In genomic region chr2:225103737-225104141, GRCh38 we compare ENCODE assay signal across 20 cellular contexts.
A peak's percentile ranks its signal among the peaks of the same experiment; 100 is the strongest.
DNase-seq lines count a peak whose midpoint lies in the region; ATAC-seq and TF ChIP-seq lines count a peak whose summit lies in the region.
"Had no signal": no experiment of that assay in that cellular context is flagged by ENCODE, and none has a peak within 500 bp of the region (broad histone marks: within the 10 kb centered on the region; RNA-seq: fewer than 3 reads in every experiment).

No MANE protein-coding gene starts in this region.

- no peak for TF ChIP-seq POLR2A in esophagus muscularis mucosa (IDR thresholded peaks at IDR 0.05; ENCODE audit: low read depth)
- TF ChIP-seq POLR2A in suprapubic skin (IDR thresholded peaks at IDR 0.05) = no peak

- H3K4me3 ChIP-seq in BJ (ENCODE audit: low read depth, low read length) (no peak overlapping the region), esophagus muscularis mucosa (no peak overlapping the region), suprapubic skin (no peak overlapping the region)
- H3K4me3 ChIP-seq: K562, thyroid gland had no signal

- peak; percentile 76 for DNase-seq in BJ (ENCODE audit: low read depth)
- peak; percentile 89 for DNase-seq in M059J (ENCODE audit: low read depth)
- DNase-seq in chondrocyte (ENCODE audit: low spot score) = no peak
- DNase-seq in myocyte (ENCODE audit: low read depth) = peak; percentile 32
- DNase-seq in NCI-H2029 treated with DMSO at 0.1 percent for 48 hours (lab: John Stamatoyannopoulos, UW) = no peak
- no peak for DNase-seq in esophagus muscularis mucosa (ENCODE audit: extremely low spot score)
- no peak for DNase-seq in suprapubic skin (ENCODE audit: low spot score in 2 of 2)
- DNase-seq: activated CD4-positive, alpha-beta T cell treated with anti-CD3 and anti-CD28 coated beads, Interleukin-2, amount 10 ng/mL, durations not matched to agents 7 days and 5 days; amniotic stem cell; DND-41; NCI-H1436 treated with DMSO at 0.1 percent for 48 hours; NCI-H524; RPMI8226; stimulated activated CD8-positive, alpha-beta memory T cell treated with anti-CD3 and anti-CD28 coated beads, Interleukin-4, amount 100 ng/mL, for 48 hours; T-helper 17 cell; thyroid gland had no signal

- no peaks in the 10 kb centered on the region for H3K27me3 Mint-ChIP-seq in chondrocyte (ENCODE audit: low read depth)
- H3K27me3 Mint-ChIP-seq: activated CD4-positive, alpha-beta T cell treated with anti-CD3 and anti-CD28 coated beads, Interleukin-2, amount 10 ng/mL, durations not matched to agents 7 days and 5 days; progenitor cell of endocrine pancreas; T-helper 17 cell had no signal

- H3K27ac ChIP-seq in esophagus muscularis mucosa (replicated peaks in 1 of 4) (no peak overlapping the region), suprapubic skin (no peak overlapping the region)
- H3K27ac ChIP-seq: thyroid gland had no signal

- no peaks in the 10 kb centered on the region for H3K9me3 Mint-ChIP-seq in chondrocyte (ENCODE audit: low read depth)
- H3K9me3 Mint-ChIP-seq: CD14-positive monocyte had no signal

- WGBS in esophagus muscularis mucosa = 81% methylated on average over 2 of the region's 2 CpGs
- WGBS in suprapubic skin = 59% methylated on average over 2 of the region's 2 CpGs

- intact Hi-C loops in esophagus muscularis mucosa (cut with DNase I) = no loop called here

- H3K27me3 ChIP-seq in BJ (ENCODE audit: control insufficient read depth, insufficient read depth, low read length) (no peaks in the 10 kb centered on the region), esophagus muscularis mucosa (no peaks in the 10 kb centered on the region), suprapubic skin (no peaks in the 10 kb centered on the region)
- H3K27me3 ChIP-seq: thyroid gland had no signal

- CTCF ChIA-PET in BJ (lab: Yijun Ruan, JAX) = no interaction called here

- TF ChIP-seq EP300 in esophagus muscularis mucosa (IDR thresholded peaks at IDR 0.05) (no peak), suprapubic skin (IDR thresholded peaks at IDR 0.05) (no peak)

- TF ChIP-seq CTCF in BJ (IDR thresholded peaks at IDR 0.05; ENCODE audit: insufficient read depth, low read depth, low read length) (no peak), chondrocyte (IDR thresholded peaks at IDR 0.05) (no peak), esophagus muscularis mucosa (IDR thresholded peaks at IDR 0.05) (no peak), suprapubic skin (IDR thresholded peaks at IDR 0.05) (no peak)

- H3K9me3 ChIP-seq in esophagus muscularis mucosa (no peaks in the 10 kb centered on the region), suprapubic skin (no peaks in the 10 kb centered on the region)
- H3K9me3 ChIP-seq: thyroid gland had no signal

- POLR2A ChIA-PET in BJ (lab: Charles Lee) = no interaction called here

- H3K4me1 ChIP-seq in esophagus muscularis mucosa = no peaks in the 10 kb centered on the region
- no peaks in the 10 kb centered on the region for H3K4me1 ChIP-seq in suprapubic skin
- H3K4me1 ChIP-seq: thyroid gland had no signal

- H3K36me3 Mint-ChIP-seq in chondrocyte (ENCODE audit: low read depth) = no peaks in the 10 kb centered on the region
- H3K36me3 Mint-ChIP-seq: CD14-positive monocyte had no signal

- H3K4me3 Mint-ChIP-seq in chondrocyte (ENCODE audit: unreplicated experiment) = no peak overlapping the region
- H3K4me3 Mint-ChIP-seq: activated CD4-positive, alpha-beta T cell treated with anti-CD3 and anti-CD28 coated beads, Interleukin-2, amount 10 ng/mL, durations not matched to agents 7 days and 5 days; CD14-positive monocyte; T-helper 17 cell had no signal

- H3K36me3 ChIP-seq in BJ (ENCODE audit: control insufficient read depth, insufficient read depth, low read length) = no peaks in the 10 kb centered on the region
- no peaks in the 10 kb centered on the region for H3K36me3 ChIP-seq in esophagus muscularis mucosa
- H3K36me3 ChIP-seq in suprapubic skin = no peaks in the 10 kb centered on the region
- H3K36me3 ChIP-seq: thyroid gland had no signal

- ATAC-seq in HG03139 (IDR thresholded peaks at IDR 0.05; ENCODE audit: unreplicated experiment) = no peak
- ATAC-seq: K562, T-helper 17 cell had no signal

- peak overlapping the region; percentile 86 for H3K27ac Mint-ChIP-seq in chondrocyte (ENCODE audit: unreplicated experiment)
- H3K27ac Mint-ChIP-seq: activated CD4-positive, alpha-beta T cell treated with anti-CD3 and anti-CD28 coated beads, Interleukin-2, amount 10 ng/mL, durations not matched to agents 7 days and 5 days; CD14-positive monocyte; progenitor cell of endocrine pancreas; T-helper 17 cell had no signal

- peaks cover 28% of the 10 kb centered on the region for H3K4me1 Mint-ChIP-seq in chondrocyte (ENCODE audit: low read depth)
- H3K4me1 Mint-ChIP-seq: activated CD4-positive, alpha-beta T cell treated with anti-CD3 and anti-CD28 coated beads, Interleukin-2, amount 10 ng/mL, durations not matched to agents 7 days and 5 days; CD14-positive monocyte; T-helper 17 cell had no signal

Comparison
In these comparisons a context has a peak if more than half of its experiments do, and no peak if none do; other contexts are left out.
1. DNase-seq: peak in BJ (single experiment), M059J (single experiment) and myocyte (single experiment); none in chondrocyte (single experiment), NCI-H2029 treated with DMSO at 0.1 percent for 48 hours (single experiment), esophagus muscularis mucosa (single experiment) and suprapubic skin (0 of 2).